Comparison of ENCODE assay signal across 18 cellular contexts in the genomic region with DNA sequence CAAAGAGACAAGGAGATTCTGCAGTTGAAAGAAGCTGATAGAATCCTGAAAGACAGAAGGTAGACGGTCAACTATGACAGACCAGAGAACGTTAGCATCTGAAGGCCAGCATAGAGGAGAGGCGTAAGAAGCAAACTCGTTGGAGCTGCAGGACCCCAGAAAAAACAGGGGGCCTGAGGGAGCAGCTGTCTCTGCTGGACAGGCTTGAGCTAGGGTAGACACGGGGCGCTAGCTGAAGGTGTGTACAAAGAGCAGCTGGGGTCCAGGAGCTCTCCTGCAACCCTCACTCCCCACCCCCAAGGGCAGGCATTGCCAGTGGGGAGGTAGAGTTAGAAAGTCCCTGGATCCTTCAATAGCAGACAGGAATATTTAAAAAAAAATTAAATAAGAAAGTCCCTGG. TPM values are rescaled to one million over a fixed set of nuclear protein-coding genes. Genes with fewer than 3 reads are reported as not detected.
DNase-seq lines count a peak whose midpoint lies in the region; ATAC-seq and TF ChIP-seq lines count a peak whose summit lies in the region.
"Had no signal": no experiment of that assay in that cellular context is flagged by ENCODE, and none has a peak within 500 bp of the region (broad histone marks: within the 10 kb centered on the region; RNA-seq: fewer than 3 reads in every experiment).

No MANE protein-coding gene starts in this region.

- no peaks in the 10 kb centered on the region for H3K4me1 ChIP-seq in sigmoid colon

- no peak overlapping the region for H3K27ac Mint-ChIP-seq in activated T-cell treated with anti-CD3 and anti-CD28 coated beads, Interleukin-2, amount 50 U/mL, for 24 hours
- no peak overlapping the region for H3K27ac Mint-ChIP-seq in chondrocyte (ENCODE audit: unreplicated experiment)
- H3K27ac Mint-ChIP-seq: B cell; CD8-positive, alpha-beta T cell; H9 had no signal

- H3K4me1 Mint-ChIP-seq in activated T-cell treated with anti-CD3 and anti-CD28 coated beads, Interleukin-2, amount 50 U/mL, for 24 hours (ENCODE audit: low read depth) = peaks cover 2% of the 10 kb centered on the region
- no peaks in the 10 kb centered on the region for H3K4me1 Mint-ChIP-seq in chondrocyte (ENCODE audit: low read depth)
- H3K4me1 Mint-ChIP-seq: H9 had no signal

- TF ChIP-seq POLR2A in sigmoid colon (IDR thresholded peaks at IDR 0.05) = no peak

- H3K27me3 Mint-ChIP-seq in activated T-cell treated with anti-CD3 and anti-CD28 coated beads, Interleukin-2, amount 50 U/mL, for 24 hours = no peaks in the 10 kb centered on the region
- no peaks in the 10 kb centered on the region for H3K27me3 Mint-ChIP-seq in chondrocyte (ENCODE audit: low read depth)
- H3K27me3 Mint-ChIP-seq: B cell had no signal

- H3K27me3 ChIP-seq in sigmoid colon = no peaks in the 10 kb centered on the region
- H3K27me3 ChIP-seq: BLaER1 treated with 17β-estradiol and CSF1 and Interleukin-3, amounts not matched to agents 10 nM and 100 nM had no signal

- H3K4me3 ChIP-seq in sigmoid colon = no peak overlapping the region
- H3K4me3 ChIP-seq: BLaER1 treated with 17β-estradiol and CSF1 and Interleukin-3, amounts not matched to agents 10 nM and 100 nM; GM12878 had no signal

- DNase-seq in activated T-cell treated with anti-CD3 and anti-CD28 coated beads, Interleukin-2, amount 50 U/mL, for 24 hours = peak; percentile 8
- no peak for DNase-seq in activated T-cell treated with anti-CD3 and anti-CD28 coated beads, Interleukin-2, amount 50 U/mL, for 1 hour
- DNase-seq in chondrocyte (ENCODE audit: low spot score) (peak; percentile 79), sigmoid colon (peak; percentile 34), AML-193 (lab: John Stamatoyannopoulos, UW) (no peak), HT-29 (ENCODE audit: low spot score) (no peak)
- DNase-seq: 8988T; CD8-positive, alpha-beta T cell; COR-L47; DMS 273 treated with DMSO at 0.1 percent for 48 hours; DMS53; DND-41; EL; H9 had no signal

- H3K9me3 Mint-ChIP-seq in activated T-cell treated with anti-CD3 and anti-CD28 coated beads, Interleukin-2, amount 50 U/mL, for 24 hours = no peaks in the 10 kb centered on the region
- H3K9me3 Mint-ChIP-seq in chondrocyte (ENCODE audit: low read depth) = no peaks in the 10 kb centered on the region
- H3K9me3 Mint-ChIP-seq: CD8-positive, alpha-beta T cell; H9 had no signal

- H3K4me3 Mint-ChIP-seq in activated T-cell treated with anti-CD3 and anti-CD28 coated beads, Interleukin-2, amount 50 U/mL, for 24 hours = no peak overlapping the region
- H3K4me3 Mint-ChIP-seq in chondrocyte (ENCODE audit: unreplicated experiment) = no peak overlapping the region
- H3K4me3 Mint-ChIP-seq: B cell; CD8-positive, alpha-beta T cell; H9 had no signal

- no peak for TF ChIP-seq EP300 in sigmoid colon (IDR thresholded peaks at IDR 0.05)

- intact Hi-C loops in sigmoid colon (cut with DNase I) = no loop called here

- WGBS in sigmoid colon, 2 donors = 89 to 90% methylated on average over 6 of the region's 6 CpGs

- no peak overlapping the region for H3K27ac ChIP-seq in sigmoid colon
- H3K27ac ChIP-seq: BLaER1 treated with 17β-estradiol and CSF1 and Interleukin-3, amounts not matched to agents 10 nM and 100 nM had no signal

- H3K36me3 Mint-ChIP-seq in activated T-cell treated with anti-CD3 and anti-CD28 coated beads, Interleukin-2, amount 50 U/mL, for 24 hours (ENCODE audit: low read depth) = no peaks in the 10 kb centered on the region
- no peaks in the 10 kb centered on the region for H3K36me3 Mint-ChIP-seq in chondrocyte (ENCODE audit: low read depth)
- H3K36me3 Mint-ChIP-seq: CD8-positive, alpha-beta T cell had no signal

- H3K9me3 ChIP-seq in sigmoid colon = no peaks in the 10 kb centered on the region
- H3K9me3 ChIP-seq: BLaER1 treated with 17β-estradiol and CSF1 and Interleukin-3, amounts not matched to agents 10 nM and 100 nM had no signal

- no peaks in the 10 kb centered on the region for H3K36me3 ChIP-seq in sigmoid colon
- H3K36me3 ChIP-seq: BLaER1 treated with 17β-estradiol and CSF1 and Interleukin-3, amounts not matched to agents 10 nM and 100 nM had no signal

- no peak for ATAC-seq in GM19395 (IDR thresholded peaks at IDR 0.05; ENCODE audit: unreplicated experiment)
- ATAC-seq: CD8-positive, alpha-beta T cell; GM12878 had no signal

- TF ChIP-seq CTCF in chondrocyte (IDR thresholded peaks at IDR 0.05) (no peak), sigmoid colon (IDR thresholded peaks at IDR 0.05) (no peak)

RNA-seq across cellular contexts. Expression of gene GDI2, which starts 14.6 kb away (rescaled TPM):
- total RNA-seq in chondrocyte (254 to 259 TPM (median 256 TPM) in 3 replicates), sigmoid colon (100 to 1,000 TPM; 178 to 208 (median 205) TPM)
- polyA plus RNA-seq in sigmoid colon = 100 to 1,000 TPM; 179 to 238 (median 201) TPM
- total RNA-seq in HT-29 (2014; rRNA removed; shearing (Covaris generic)) = 185 and 211 TPM in 2 replicates

Comparison
In these comparisons a context has a peak if more than half of its experiments do, and no peak if none do; other contexts are left out.
1. DNase-seq: peak in activated T-cell treated with anti-CD3 and anti-CD28 coated beads, Interleukin-2, amount 50 U/mL, for 24 hours (single experiment), chondrocyte (single experiment) and sigmoid colon (single experiment); none in activated T-cell treated with anti-CD3 and anti-CD28 coated beads, Interleukin-2, amount 50 U/mL, for 1 hour (single experiment), AML-193 (0 of 2) and HT-29 (single experiment).